ENCODE assay signal across 20 cellular contexts in the genomic region with DNA sequence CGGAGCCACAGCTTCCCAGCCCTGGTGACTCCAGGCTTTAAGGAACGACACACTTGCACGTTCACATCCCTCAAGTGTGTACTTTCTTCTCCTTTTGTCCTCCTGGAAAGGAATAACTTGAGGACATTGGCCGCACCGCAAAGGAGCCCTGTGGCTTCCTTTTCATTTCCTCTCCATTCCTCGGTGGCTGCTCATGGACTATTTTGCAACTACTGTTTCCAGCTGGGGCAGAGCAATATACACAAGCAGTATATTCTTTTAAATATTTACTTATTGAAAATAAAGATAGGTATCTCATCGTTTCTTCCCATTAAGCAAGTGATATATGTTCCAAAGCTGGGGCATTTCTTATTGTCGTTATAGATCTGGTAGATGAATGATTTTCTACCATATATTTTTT.
DNase-seq lines count a peak whose midpoint lies in the region.
"Had no signal": no experiment of that assay in that cellular context is flagged by ENCODE, and none has a peak within 500 bp of the region (broad histone marks: within the 10 kb centered on the region; RNA-seq: fewer than 3 reads in every experiment).

No MANE protein-coding gene starts in this region.

- H2BK15ac ChIP-seq in mesendoderm (replicated peaks; ENCODE audit: low read depth) = no peak overlapping the region

- H3K79me1 ChIP-seq in mesendoderm (ENCODE audit: low read length) = no peaks in the 10 kb centered on the region

- no peaks in the 10 kb centered on the region for H3K9me3 ChIP-seq in GM23248 (ENCODE audit: low read depth)
- H3K9me3 ChIP-seq: A549 had no signal

- no peaks in the 10 kb centered on the region for H3K9me2 ChIP-seq in GM23248 (ENCODE audit: insufficient read depth)

- no peak overlapping the region for H3K18ac ChIP-seq in mesendoderm (ENCODE audit: low read length)

- H3F3A ChIP-seq in GM23248 (ENCODE audit: insufficient read depth) = no peaks in the 10 kb centered on the region

- H3K56ac ChIP-seq in mesendoderm (ENCODE audit: low read length) = no peak overlapping the region

- H3K4me3 ChIP-seq in GM23248 (no peak overlapping the region), mesendoderm (ENCODE audit: low read length) (no peak overlapping the region)
- H3K4me3 ChIP-seq: A549, SK-N-MC had no signal

- H3K4me2 ChIP-seq in GM23248 (ENCODE audit: unreplicated experiment) (no peak overlapping the region), mesendoderm (ENCODE audit: low read length) (no peak overlapping the region)
- H3K4me2 ChIP-seq: A549 had no signal

- H2AFZ ChIP-seq in GM23248 = no peak overlapping the region

- peaks cover 17% of the 10 kb centered on the region for H3K27me3 ChIP-seq in GM23248 (replicated peaks; ENCODE audit: insufficient read depth)
- no peaks in the 10 kb centered on the region for H3K27me3 ChIP-seq in mesendoderm (ENCODE audit: insufficient read depth, low read length, poor library complexity)

- H3K36me3 ChIP-seq in GM23248 (ENCODE audit: low read depth) (no peaks in the 10 kb centered on the region), mesendoderm (ENCODE audit: control insufficient read depth, insufficient read depth, low read length) (no peaks in the 10 kb centered on the region)

- H3K9ac ChIP-seq in GM23248 = no peak overlapping the region
- H3K9ac ChIP-seq in mesendoderm (ENCODE audit: low read length) = no peak overlapping the region

- in situ Hi-C loops in GM23248 (cut with MboI) = no loop called here

- no peak overlapping the region for H3K4ac ChIP-seq in mesendoderm (ENCODE audit: low read depth, low read length)

- H3K79me2 ChIP-seq in GM23248 (ENCODE audit: insufficient read depth) (no peaks in the 10 kb centered on the region), mesendoderm (ENCODE audit: control insufficient read depth, insufficient read depth, low read length) (no peaks in the 10 kb centered on the region)

- no peak overlapping the region for H2AK5ac ChIP-seq in mesendoderm (ENCODE audit: low read length)

- WGBS in GM23248 (ENCODE audit: low coverage in 1 of 2, low lambda C conversion rate in 2 of 2, missing lambda C conversion rate in 2 of 2), 2 experiments = 44 to 54% methylated on average over 7 to 8 of the region's 8 CpGs
- WGBS in mesendoderm (ENCODE audit: extremely low coverage, insufficient coverage, low lambda C conversion rate) = no CpG with 5 or more reads among the region's 8 CpGs

- H3K23ac ChIP-seq in mesendoderm (ENCODE audit: low read length) = no peak overlapping the region

- no peaks in the 10 kb centered on the region for H4K20me1 ChIP-seq in GM23248 (ENCODE audit: insufficient read depth)

- no peak overlapping the region for H4K8ac ChIP-seq in mesendoderm (ENCODE audit: low read depth, low read length)

- H2BK120ac ChIP-seq in mesendoderm (ENCODE audit: low read depth, low read length) = no peak overlapping the region

- no peaks in the 10 kb centered on the region for H3K4me1 ChIP-seq in GM23248 (ENCODE audit: insufficient read depth)
- H3K4me1 ChIP-seq in mesendoderm (ENCODE audit: control insufficient read depth, low read depth, low read length) = peaks cover 3% of the 10 kb centered on the region
- H3K4me1 ChIP-seq: A549 had no signal

- H2BK5ac ChIP-seq in mesendoderm (ENCODE audit: low read length) = no peak overlapping the region

- peak; percentile 58 for DNase-seq in AG20443 (ENCODE audit: low spot score)
- DNase-seq in GM23248 = peak; percentile 40
- DNase-seq in MV-4-11 (lab: John Stamatoyannopoulos, UW) = peak; percentile 91
- peak; percentile 62 for DNase-seq in fibroblast of peridontal ligament (ENCODE audit: extremely low read depth)
- no peak for DNase-seq in mesendoderm
- no peak for DNase-seq in iPS-NIHi11 (ENCODE audit: low spot score)
- DNase-seq in activated T-cell treated with anti-CD3 and anti-CD28 coated beads, Interleukin-2, amount 50 U/mL, for 1 hour = no peak
- DNase-seq in T-helper 9 cell = no peak
- DNase-seq: AML-193; CD8-positive, alpha-beta T cell; Karpas-422; MM.1S; NCI-H1417 treated with DMSO at 0.1 percent for 48 hours; NCI-H1930; NCI-H2171 treated with DMSO at 0.1 percent for 48 hours; NCI-H510A treated with DMSO at 0.1 percent for 48 hours; NCI-H82; Right ventricle myocardium superior had no signal

- no peak overlapping the region for H4K5ac ChIP-seq in mesendoderm (ENCODE audit: low read length)

- H3K27ac ChIP-seq in GM23248 (no peak overlapping the region), mesendoderm (ENCODE audit: low read depth, low read length) (no peak overlapping the region)
- H3K27ac ChIP-seq: A549, SK-N-MC had no signal

Comparison
In these comparisons a context has a peak if more than half of its experiments do, and no peak if none do; other contexts are left out.
1. DNase-seq: peak in AG20443 (single experiment), GM23248 (single experiment), MV-4-11 (single experiment) and fibroblast of peridontal ligament (single experiment); none in mesendoderm (single experiment), iPS-NIHi11 (single experiment), activated T-cell treated with anti-CD3 and anti-CD28 coated beads, Interleukin-2, amount 50 U/mL, for 1 hour (single experiment) and T-helper 9 cell (single experiment).